Comparison of ENCODE assay signal across 1 cellular context in the genomic region with DNA sequence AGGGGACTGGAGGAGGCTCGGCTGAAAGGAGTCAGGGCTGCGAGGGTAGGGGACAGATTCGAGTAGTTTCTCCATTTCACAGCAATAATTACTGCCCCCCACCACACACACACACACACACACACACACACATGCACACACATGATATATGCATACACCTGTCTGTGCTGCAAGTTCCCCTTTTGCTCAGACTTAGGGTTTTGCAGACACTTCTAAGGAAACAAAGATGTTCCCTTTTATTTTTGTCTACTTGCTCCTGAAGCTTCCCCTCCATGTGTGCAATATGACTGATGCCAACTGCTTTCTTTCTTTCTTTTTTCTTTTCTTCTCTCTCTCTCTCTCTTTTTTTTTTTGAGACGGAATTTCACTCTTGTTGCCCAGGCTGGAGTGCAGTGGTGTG.
TF ChIP-seq lines count a peak whose summit lies in the region.

No MANE protein-coding gene starts in this region.

TF ChIP-seq in GM12878, 131 proteins besides CTCF, POLR2A, EP300 and RAD21 (continued from another document):
- TF ChIP-seq, protein P1, sequence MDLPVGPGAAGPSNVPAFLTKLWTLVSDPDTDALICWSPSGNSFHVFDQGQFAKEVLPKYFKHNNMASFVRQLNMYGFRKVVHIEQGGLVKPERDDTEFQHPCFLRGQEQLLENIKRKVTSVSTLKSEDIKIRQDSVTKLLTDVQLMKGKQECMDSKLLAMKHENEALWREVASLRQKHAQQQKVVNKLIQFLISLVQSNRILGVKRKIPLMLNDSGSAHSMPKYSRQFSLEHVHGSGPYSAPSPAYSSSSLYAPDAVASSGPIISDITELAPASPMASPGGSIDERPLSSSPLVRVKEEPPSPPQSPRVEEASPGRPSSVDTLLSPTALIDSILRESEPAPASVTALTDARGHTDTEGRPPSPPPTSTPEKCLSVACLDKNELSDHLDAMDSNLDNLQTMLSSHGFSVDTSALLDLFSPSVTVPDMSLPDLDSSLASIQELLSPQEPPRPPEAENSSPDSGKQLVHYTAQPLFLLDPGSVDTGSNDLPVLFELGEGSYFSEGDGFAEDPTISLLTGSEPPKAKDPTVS (IDR thresholded peaks at IDR 0.05; ENCODE audit: low read depth, low read length) = no peak
